Comparison of ENCODE assay signal across 10 cellular contexts in the genomic region with DNA sequence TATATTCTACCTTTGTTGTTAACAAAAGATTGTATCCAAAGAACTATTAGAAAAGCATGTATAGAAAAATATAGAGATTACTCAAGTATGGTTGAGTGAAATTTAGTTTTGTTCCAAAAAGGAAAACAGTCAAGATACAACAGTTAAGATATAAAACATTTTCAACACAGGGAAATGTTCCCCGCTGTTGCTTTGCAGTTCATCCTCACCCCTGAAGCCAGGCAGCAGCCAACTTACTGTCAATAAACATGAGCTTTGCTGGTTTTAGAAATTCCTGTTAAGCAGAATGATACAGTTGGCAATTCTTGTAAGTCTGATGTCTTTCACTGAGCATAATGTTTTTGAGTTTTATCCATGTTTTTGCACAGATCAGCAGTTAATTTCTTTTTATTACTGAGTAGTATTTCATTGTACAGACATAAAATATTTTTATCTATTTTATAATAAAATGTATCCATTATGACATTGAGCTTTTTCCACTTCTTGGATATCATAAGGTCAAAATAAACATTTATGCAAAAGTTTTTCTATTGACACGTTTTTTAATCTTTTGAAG. TPM values are rescaled to one million over a fixed set of nuclear protein-coding genes. Genes with fewer than 3 reads are reported as not detected.
DNase-seq lines count a peak whose midpoint lies in the region; ATAC-seq and TF ChIP-seq lines count a peak whose summit lies in the region.
"Had no signal": no experiment of that assay in that cellular context is flagged by ENCODE, and none has a peak within 500 bp of the region (broad histone marks: within the 10 kb centered on the region; RNA-seq: fewer than 3 reads in every experiment).

No MANE protein-coding gene starts in this region.

- H3K36me3 Mint-ChIP-seq in activated CD8-positive, alpha-beta T cell treated with anti-CD3 and anti-CD28 coated beads for 36 hours (ENCODE audit: low read depth): peaks cover 14% of the 10 kb centered on the region
- peaks cover 44% of the 10 kb centered on the region for H3K36me3 Mint-ChIP-seq in stimulated activated effector memory CD8-positive, alpha-beta T cell treated with anti-CD3 and anti-CD28 coated beads, Interleukin-12 subunit alpha, Interleukin-12 subunit beta, amount 100 ng/mL, for 72 hours

- in situ Hi-C loops in KBM-7 (cut with MboI; ENCODE audit: low pct_unique_long_range_greater_than_20kb, low sequenced_read_pairs): no loop called here

- no peaks in the 10 kb centered on the region for H3K9me3 Mint-ChIP-seq in activated CD8-positive, alpha-beta T cell treated with anti-CD3 and anti-CD28 coated beads for 36 hours
- no peaks in the 10 kb centered on the region for H3K9me3 Mint-ChIP-seq in stimulated activated effector memory CD8-positive, alpha-beta T cell treated with anti-CD3 and anti-CD28 coated beads, Interleukin-12 subunit alpha, Interleukin-12 subunit beta, amount 100 ng/mL, for 72 hours

- peak overlapping the region; percentile 85 for H3K4me3 Mint-ChIP-seq in activated CD8-positive, alpha-beta T cell treated with anti-CD3 and anti-CD28 coated beads for 36 hours
- H3K4me3 Mint-ChIP-seq in stimulated activated effector memory CD8-positive, alpha-beta T cell treated with anti-CD3 and anti-CD28 coated beads, Interleukin-12 subunit alpha, Interleukin-12 subunit beta, amount 100 ng/mL, for 72 hours: peak overlapping the region; percentile 81

- POLR2A ChIA-PET in activated CD8-positive, alpha-beta T cell treated with anti-CD3 and anti-CD28 coated beads for 36 hours (lab: Charles Lee): interaction anchor here (1.0 kb wide), 1 partner anchor 112 kb away, joined by 3 read pairs; no protein-coding TSS in a partner anchor

- H3K27ac Mint-ChIP-seq in activated CD8-positive, alpha-beta T cell treated with anti-CD3 and anti-CD28 coated beads for 36 hours: peak overlapping the region; percentile 89
- H3K27ac Mint-ChIP-seq in stimulated activated effector memory CD8-positive, alpha-beta T cell treated with anti-CD3 and anti-CD28 coated beads, Interleukin-12 subunit alpha, Interleukin-12 subunit beta, amount 100 ng/mL, for 72 hours: peak overlapping the region; percentile 98

- CTCF ChIA-PET in activated CD8-positive, alpha-beta T cell treated with anti-CD3 and anti-CD28 coated beads for 36 hours (lab: Charles Lee): interaction anchor here (0.6 to 3.6 kb wide), 6 partner anchors 24 to 122 kb away, joined by 3 to 20 read pairs (median 3); no protein-coding TSS in a partner anchor

- intact Hi-C loops in activated CD8-positive, alpha-beta T cell treated with anti-CD3 and anti-CD28 coated beads for 36 hours (cut with micrococcal nuclease): no loop called here
- intact Hi-C loops in left ventricle myocardium superior (cut with micrococcal nuclease): no loop called here

- DNase-seq in KBM-7 (peak; percentile 49), left ventricle myocardium superior (no peak), NCI-H2227 treated with DMSO at 0.1 percent for 48 hours (lab: John Stamatoyannopoulos, UW) (no peak)
- no peak for DNase-seq in activated CD8-positive, alpha-beta T cell treated with anti-CD3 and anti-CD28 coated beads for 36 hours
- DNase-seq in stimulated activated effector memory CD8-positive, alpha-beta T cell treated with anti-CD3 and anti-CD28 coated beads, Interleukin-12 subunit alpha, Interleukin-12 subunit beta, amount 100 ng/mL, for 72 hours (ENCODE audit: low spot score in 2 of 2): no peak
- DNase-seq: activated effector memory CD4-positive, alpha-beta T cell treated with anti-CD3 and anti-CD28 coated beads, Interleukin-2, amount 50 U/mL, for 16 hours; NCI-H1048 had no signal

- no peaks in the 10 kb centered on the region for H3K27me3 Mint-ChIP-seq in activated CD8-positive, alpha-beta T cell treated with anti-CD3 and anti-CD28 coated beads for 36 hours

- no peak for TF ChIP-seq POLR2A in GM18505 (IDR thresholded peaks at IDR 0.05; ENCODE audit: borderline replicate concordance, extremely low read depth, insufficient read depth, insufficient read length)

- no peak for ATAC-seq in activated CD8-positive, alpha-beta T cell treated with anti-CD3 and anti-CD28 coated beads for 36 hours
- ATAC-seq in left ventricle myocardium superior (peak; percentile 19), GM19351 (IDR thresholded peaks at IDR 0.05; ENCODE audit: unreplicated experiment) (no peak), GM18502 (IDR thresholded peaks at IDR 0.05; ENCODE audit: poor library complexity, unreplicated experiment) (no peak), GM18505 (IDR thresholded peaks at IDR 0.05; ENCODE audit: unreplicated experiment) (no peak)
- no peak for ATAC-seq in stimulated activated effector memory CD8-positive, alpha-beta T cell treated with anti-CD3 and anti-CD28 coated beads, Interleukin-12 subunit alpha, Interleukin-12 subunit beta, amount 100 ng/mL, for 72 hours

- no peak for TF ChIP-seq CTCF in activated CD8-positive, alpha-beta T cell treated with anti-CD3 and anti-CD28 coated beads for 36 hours (IDR thresholded peaks at IDR 0.05)

- peaks cover 20% of the 10 kb centered on the region for H3K4me1 Mint-ChIP-seq in activated CD8-positive, alpha-beta T cell treated with anti-CD3 and anti-CD28 coated beads for 36 hours (ENCODE audit: low read depth)
- H3K4me1 Mint-ChIP-seq in stimulated activated effector memory CD8-positive, alpha-beta T cell treated with anti-CD3 and anti-CD28 coated beads, Interleukin-12 subunit alpha, Interleukin-12 subunit beta, amount 100 ng/mL, for 72 hours: peaks cover 14% of the 10 kb centered on the region

RNA-seq across cellular contexts. Expression of gene CLEC2B, which starts 1.2 kb away (rescaled TPM):
- total RNA-seq in activated CD8-positive, alpha-beta T cell treated with anti-CD3 and anti-CD28 coated beads for 36 hours: 10 to 100 TPM; 38.4 to 43.2 TPM
- total RNA-seq in left ventricle myocardium superior: 3.7 TPM

RNA-seq across cellular contexts. Expression of gene KLRF2, which starts 10.9 kb away (rescaled TPM):
- not detected for total RNA-seq in activated CD8-positive, alpha-beta T cell treated with anti-CD3 and anti-CD28 coated beads for 36 hours
- total RNA-seq in left ventricle myocardium superior: not detected

RNA-seq across cellular contexts. Expression of gene KLRF1, which starts 43.1 kb away (rescaled TPM):
- total RNA-seq in activated CD8-positive, alpha-beta T cell treated with anti-CD3 and anti-CD28 coated beads for 36 hours: not detected
- total RNA-seq in left ventricle myocardium superior: 0.55 TPM
